22 cellular contexts compared by ENCODE assay signal in the genomic region with DNA sequence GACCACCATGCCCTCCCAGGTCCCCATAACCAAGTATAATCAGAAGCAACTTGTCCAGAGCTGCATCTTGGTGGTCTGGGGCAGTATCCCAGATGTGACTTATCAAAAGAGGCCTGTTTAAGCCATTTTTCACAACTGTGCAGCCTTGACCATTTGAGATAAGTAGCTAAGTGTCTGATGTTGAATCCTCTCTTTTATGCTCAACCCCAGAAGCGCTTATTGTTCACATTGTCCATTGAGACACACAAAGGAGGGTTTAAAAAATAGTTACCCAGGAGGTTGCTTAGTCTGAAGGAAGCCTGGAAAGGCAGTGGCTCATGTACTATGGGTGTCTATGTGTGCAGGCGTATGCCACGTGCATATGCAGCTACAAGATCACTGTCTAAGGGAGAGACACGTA. TPM values are rescaled to one million over a fixed set of nuclear protein-coding genes. Genes with fewer than 3 reads are reported as not detected.
"Had no signal": no experiment of that assay in that cellular context is flagged by ENCODE, and none has a peak within 500 bp of the region (broad histone marks: within the 10 kb centered on the region; RNA-seq: fewer than 3 reads in every experiment).

No MANE protein-coding gene starts in this region.

- DNase-seq: activated B cell treated with CpG ODN at 0.5 μM for 24 hours; activated CD4-positive, alpha-beta T cell treated with anti-CD3 and anti-CD28 coated beads, Interleukin-2, amount 50 U/mL, for 1 hour; activated CD8-positive, alpha-beta T cell treated with anti-CD3 and anti-CD28 coated beads for 36 hours; activated naive CD8-positive, alpha-beta T cell treated with anti-CD3 and anti-CD28 coated beads, Interleukin-2, amount 50 U/mL, for 24 hours; activated T-cell treated with anti-CD3 and anti-CD28 coated beads, Interleukin-2, amount 50 U/mL, for 48 hours; effector memory CD8-positive, alpha-beta T cell; erythroblast; gastrocnemius medialis; kidney; left ventricle myocardium inferior; naive thymus-derived CD8-positive, alpha-beta T cell; stimulated activated CD4-positive, alpha-beta T cell treated with anti-CD3 and anti-CD28 coated beads, Interleukin-12 subunit alpha, Interleukin-12 subunit beta, amount 100 ng/mL, for 4 hours; stimulated activated CD4-positive, alpha-beta T cell treated with anti-CD3 and anti-CD28 coated beads, Interleukin-4, amount 100 ng/mL, for 1 hour; stimulated activated naive CD8-positive, alpha-beta T cell treated with anti-CD3 and anti-CD28 coated beads, Interleukin-15, Interleukin-2, amounts not matched to agents 100 U/mL and 50 U/mL, for 24 hours; T-helper 1 cell had no signal

- H3K27me3 ChIP-seq: breast epithelium, gastrocnemius medialis, hepatocyte, neural progenitor cell, tibial nerve had no signal

- H3K27ac ChIP-seq: breast epithelium, coronary artery, gastrocnemius medialis, left ventricle myocardium inferior, neural progenitor cell, skin epidermis had no signal

- H3K4me3 ChIP-seq: breast epithelium, coronary artery, gastrocnemius medialis, hepatocyte, left ventricle myocardium inferior, neural progenitor cell, skin epidermis, tibial nerve had no signal

RNA-seq across cellular contexts. Expression of gene ENPP6, which starts 27.0 kb away (rescaled TPM):
- total RNA-seq: activated B cell treated with CpG ODN at 0.5 μM for 24 hours; left ventricle myocardium inferior; lung microvascular endothelial cell; naive thymus-derived CD8-positive, alpha-beta T cell had no signal
- polyA plus RNA-seq: hepatocyte had no signal
